15 cellular contexts compared by ENCODE assay signal in genomic region chr2:2838548-2838845, GRCh38.
DNase-seq lines count a peak whose midpoint lies in the region; ATAC-seq lines count a peak whose summit lies in the region.
"Had no signal": no experiment of that assay in that cellular context is flagged by ENCODE, and none has a peak within 500 bp of the region (broad histone marks: within the 10 kb centered on the region; RNA-seq: fewer than 3 reads in every experiment).

No MANE protein-coding gene starts in this region.

- DNase-seq in activated CD4-positive, alpha-beta memory T cell treated with anti-CD3 and anti-CD28 coated beads, Interleukin-2, amount 10 ng/mL, durations not matched to agents 7 days and 5 days: peak; percentile 13
- DNase-seq in activated CD4-positive, alpha-beta memory T cell treated with anti-CD3 and anti-CD28 coated beads for 36 hours: no peak
- DNase-seq in islet precursor cell (peak; percentile 29), ureter (ENCODE audit: low spot score) (peak; percentile 18)
- DNase-seq: ACHN; C1 segment of cervical spinal cord; Calu3; CD4-positive, alpha-beta T cell; DMS153; DMS79 treated with DMSO at 0.1 percent for 48 hours; EL had no signal

- ATAC-seq in GM21786 (IDR thresholded peaks at IDR 0.05; ENCODE audit: unreplicated experiment): no peak
- ATAC-seq in HG02852 (IDR thresholded peaks at IDR 0.05; ENCODE audit: unreplicated experiment): no peak
- ATAC-seq: HepG2 had no signal

- CTCF ChIA-PET in activated CD4-positive, alpha-beta memory T cell treated with anti-CD3 and anti-CD28 coated beads, Interleukin-2, amount 10 ng/mL, durations not matched to agents 7 days and 5 days (lab: Charles Lee): no interaction called here
- CTCF ChIA-PET in activated CD4-positive, alpha-beta memory T cell treated with anti-CD3 and anti-CD28 coated beads for 36 hours (lab: Charles Lee): no interaction called here

- intact Hi-C loops in activated CD4-positive, alpha-beta memory T cell treated with anti-CD3 and anti-CD28 coated beads for 36 hours (cut with micrococcal nuclease): no loop called here

- no peak overlapping the region for H3K27ac Mint-ChIP-seq in activated CD4-positive, alpha-beta memory T cell treated with anti-CD3 and anti-CD28 coated beads, Interleukin-2, amount 10 ng/mL, durations not matched to agents 7 days and 5 days
- no peak overlapping the region for H3K27ac Mint-ChIP-seq in activated CD4-positive, alpha-beta memory T cell treated with anti-CD3 and anti-CD28 coated beads for 36 hours
- H3K27ac Mint-ChIP-seq: CD4-positive, alpha-beta T cell had no signal

- no peaks in the 10 kb centered on the region for H3K4me1 Mint-ChIP-seq in activated CD4-positive, alpha-beta memory T cell treated with anti-CD3 and anti-CD28 coated beads, Interleukin-2, amount 10 ng/mL, durations not matched to agents 7 days and 5 days
- H3K4me1 Mint-ChIP-seq in activated CD4-positive, alpha-beta memory T cell treated with anti-CD3 and anti-CD28 coated beads for 36 hours (ENCODE audit: low read depth): no peaks in the 10 kb centered on the region

- H3K27ac ChIP-seq in angular gyrus (ENCODE audit: low read depth, low read length): peak overlapping the region; percentile 36

- no peak overlapping the region for H3K4me3 Mint-ChIP-seq in activated CD4-positive, alpha-beta memory T cell treated with anti-CD3 and anti-CD28 coated beads, Interleukin-2, amount 10 ng/mL, durations not matched to agents 7 days and 5 days
- H3K4me3 Mint-ChIP-seq in activated CD4-positive, alpha-beta memory T cell treated with anti-CD3 and anti-CD28 coated beads for 36 hours: no peak overlapping the region
- H3K4me3 Mint-ChIP-seq: CD4-positive, alpha-beta T cell had no signal

- no peaks in the 10 kb centered on the region for H3K36me3 Mint-ChIP-seq in activated CD4-positive, alpha-beta memory T cell treated with anti-CD3 and anti-CD28 coated beads, Interleukin-2, amount 10 ng/mL, durations not matched to agents 7 days and 5 days (ENCODE audit: low read depth)
- no peaks in the 10 kb centered on the region for H3K36me3 Mint-ChIP-seq in activated CD4-positive, alpha-beta memory T cell treated with anti-CD3 and anti-CD28 coated beads for 36 hours

- no peaks in the 10 kb centered on the region for H3K27me3 Mint-ChIP-seq in activated CD4-positive, alpha-beta memory T cell treated with anti-CD3 and anti-CD28 coated beads, Interleukin-2, amount 10 ng/mL, durations not matched to agents 7 days and 5 days
- no peaks in the 10 kb centered on the region for H3K27me3 Mint-ChIP-seq in activated CD4-positive, alpha-beta memory T cell treated with anti-CD3 and anti-CD28 coated beads for 36 hours
- H3K27me3 Mint-ChIP-seq: CD4-positive, alpha-beta T cell had no signal

- POLR2A ChIA-PET in activated CD4-positive, alpha-beta memory T cell treated with anti-CD3 and anti-CD28 coated beads, Interleukin-2, amount 10 ng/mL, durations not matched to agents 7 days and 5 days (lab: Charles Lee): no interaction called here
- POLR2A ChIA-PET in activated CD4-positive, alpha-beta memory T cell treated with anti-CD3 and anti-CD28 coated beads for 36 hours (lab: Charles Lee): no interaction called here

- no peaks in the 10 kb centered on the region for H3K9me3 Mint-ChIP-seq in activated CD4-positive, alpha-beta memory T cell treated with anti-CD3 and anti-CD28 coated beads, Interleukin-2, amount 10 ng/mL, durations not matched to agents 7 days and 5 days
- H3K9me3 Mint-ChIP-seq in activated CD4-positive, alpha-beta memory T cell treated with anti-CD3 and anti-CD28 coated beads for 36 hours: no peaks in the 10 kb centered on the region
